ENCODE assay signal across 22 cellular contexts in genomic region chr6:165486183-165487137, GRCh38.
DNase-seq lines count a peak whose midpoint lies in the region; FAIRE-seq and TF ChIP-seq lines count a peak whose summit lies in the region.
"Had no signal": no experiment of that assay in that cellular context is flagged by ENCODE, and none has a peak within 500 bp of the region (broad histone marks: within the 10 kb centered on the region; RNA-seq: fewer than 3 reads in every experiment).

No MANE protein-coding gene starts in this region.

- no peak overlapping the region for H3K18ac ChIP-seq in H1 (ENCODE audit: extremely low read depth, low read length)

- H3K56ac ChIP-seq in H1 (replicated peaks; ENCODE audit: insufficient read length, low read depth, low read length): no peak overlapping the region

- no peak for DNase-seq in GM12892 (ENCODE audit: insufficient read length)
- DNase-seq in LHCN-M2 (ENCODE audit: low read depth): peak; percentile 73
- no peak for DNase-seq in H1 (ENCODE audit: low read depth in 1 of 2, low spot score in 2 of 2)
- DNase-seq in cerebellum (ENCODE audit: low spot score): no peak
- no peak for DNase-seq in activated CD4-positive, CD25-positive, alpha-beta regulatory T cell (lab: John Stamatoyannopoulos, UW)
- no peak for DNase-seq in NCI-H2029 (lab: John Stamatoyannopoulos, UW)
- DNase-seq: activated CD4-positive, alpha-beta T cell treated with anti-CD3 and anti-CD28 coated beads, Interleukin-2, amount 10 ng/mL, durations not matched to agents 24 days and 14 days; activated CD8-positive, alpha-beta memory T cell treated with anti-CD3 and anti-CD28 coated beads, Interleukin-2, amount 10 ng/mL, durations not matched to agents 7 days and 5 days; CD8-positive, alpha-beta memory T cell; foreskin keratinocyte; kidney; mammary epithelial cell; naive B cell; NCI-H2171 treated with DMSO at 0.1 percent for 48 hours; SHP77; stimulated activated naive CD4-positive, alpha-beta T cell treated with Interleukin-2 at 50 U/mL for 16 hours; thyroid gland had no signal

- 80% methylated on average over 22 of the region's 22 CpGs; no CpG with 5 or more reads in 1 of the 2 experiments for WGBS in H1 (ENCODE audit: extremely low coverage in 1 of 2, insufficient coverage in 1 of 2, insufficient read length in 1 of 2, insufficient replicate concordance in 2 of 2, low coverage in 1 of 2, low lambda C conversion rate in 2 of 2, missing lambda C conversion rate in 1 of 2), 2 experiments

- no peaks in the 10 kb centered on the region for H3K23me2 ChIP-seq in H1 (ENCODE audit: low read depth, low read length)

- no peaks in the 10 kb centered on the region for H3K27me3 ChIP-seq in H1 (replicated peaks in 1 of 4; ENCODE audit: control insufficient read depth in 3 of 4, extremely low read depth in 1 of 4, insufficient read depth in 3 of 4, low read length in 3 of 4)
- no peaks in the 10 kb centered on the region for H3K27me3 ChIP-seq in neuron (ENCODE audit: insufficient read depth, low read length)
- H3K27me3 ChIP-seq: body of pancreas, foreskin keratinocyte, thyroid gland had no signal

- H4K8ac ChIP-seq in H1 (ENCODE audit: extremely low read depth, insufficient read depth, low read length): no peak overlapping the region

- H3K36me3 ChIP-seq in H1 (ENCODE audit: control insufficient read depth in 2 of 4, insufficient read depth in 4 of 4, low read length in 3 of 4) (no peaks in the 10 kb centered on the region), neuron (ENCODE audit: insufficient read depth, low read length) (no peaks in the 10 kb centered on the region)
- H3K36me3 ChIP-seq: thyroid gland had no signal

- no peak overlapping the region for H4K91ac ChIP-seq in H1 (replicated peaks; ENCODE audit: insufficient read length, low read length)

- no peak for TF ChIP-seq CTCF in H1 (IDR thresholded peaks at IDR 0.05; ENCODE audit: control extremely low read depth in 1 of 3, insufficient read depth in 1 of 3, low read depth in 1 of 3, low read length in 3 of 3)

- no peaks in the 10 kb centered on the region for H3K79me1 ChIP-seq in H1 (ENCODE audit: low read depth, low read length)

- CTCF ChIA-PET in H1 (lab: Charles Lee; ENCODE audit: partially characterized antibody): no interaction called here

- H3K79me2 ChIP-seq in H1 (ENCODE audit: control insufficient read depth in 1 of 2, insufficient read depth in 2 of 2, low read length in 2 of 2): no peaks in the 10 kb centered on the region

- H3K14ac ChIP-seq in H1 (ENCODE audit: insufficient read length): no peak overlapping the region

- H2BK15ac ChIP-seq in H1 (ENCODE audit: low read length): no peak overlapping the region

- TF ChIP-seq POLR2A in GM12892 (IDR thresholded peaks at IDR 0.05; ENCODE audit: low read depth, low read length) (no peak), H1 (IDR thresholded peaks at IDR 0.05; ENCODE audit: control extremely low read depth in 1 of 2, low read depth in 2 of 2, low read length in 2 of 2) (no peak)

- H4K5ac ChIP-seq in H1 (ENCODE audit: insufficient read length, low read depth, low read length): no peak overlapping the region

- no peak overlapping the region for H3K4me2 ChIP-seq in H1 (ENCODE audit: insufficient read depth in 1 of 2, low read depth in 2 of 2, low read length in 2 of 2)

- no peak overlapping the region for H2BK20ac ChIP-seq in H1 (ENCODE audit: low read length)

- H3K9me3 ChIP-seq in H1 (ENCODE audit: insufficient read depth in 2 of 2, low read depth in 1 of 2, low read length in 1 of 2) (no peaks in the 10 kb centered on the region), neuron (ENCODE audit: low read length) (no peaks in the 10 kb centered on the region)
- H3K9me3 ChIP-seq: body of pancreas, thyroid gland had no signal

- peaks cover 0 to 8% (median under 1%) of the 10 kb centered on the region in 4 experiments; a peak in 2 of 7 replicates for H3K4me1 ChIP-seq in H1 (replicated peaks in 1 of 4; ENCODE audit: control insufficient read depth in 3 of 4, insufficient read depth in 4 of 4, low read length in 3 of 4)
- peaks cover 20% of the 10 kb centered on the region for H3K4me1 ChIP-seq in neuron (ENCODE audit: insufficient read depth, low read length)
- H3K4me1 ChIP-seq: foreskin keratinocyte had no signal

- H2AFZ ChIP-seq in H1 (ENCODE audit: low read length): no peak overlapping the region
- H2AFZ ChIP-seq in neuron (ENCODE audit: low read depth, low read length): no peak overlapping the region

- FAIRE-seq in GM12892 (lab: Jason Lieb, UNC) (peak; percentile 63), H1 (lab: Jason Lieb, UNC) (peak; percentile 82)
- FAIRE-seq: HepG2, kidney, TTC549 had no signal

- H3K9ac ChIP-seq in H1 (replicated peaks in 1 of 4; ENCODE audit: extremely low read depth in 1 of 4, low read depth in 3 of 4, low read length in 3 of 4): no peak overlapping the region

- no peak overlapping the region for H2BK120ac ChIP-seq in H1 (replicated peaks; ENCODE audit: low read depth, low read length)

- no peaks in the 10 kb centered on the region for H4K20me1 ChIP-seq in H1 (replicated peaks in 1 of 2; ENCODE audit: control insufficient read depth in 1 of 2, insufficient read depth in 2 of 2, low read length in 2 of 2)

- H2BK5ac ChIP-seq in H1 (ENCODE audit: low read depth, low read length): no peak overlapping the region

- no peak overlapping the region for H3K4ac ChIP-seq in H1 (replicated peaks; ENCODE audit: insufficient read length, low read depth, low read length)

- no peak overlapping the region for H3K27ac ChIP-seq in H1 (ENCODE audit: low read depth, low read length)
- H3K27ac ChIP-seq: body of pancreas, foreskin keratinocyte, skin epidermis, thyroid gland had no signal

- H3K23ac ChIP-seq in H1 (ENCODE audit: insufficient read length): no peak overlapping the region

- no peak overlapping the region for H3K4me3 ChIP-seq in H1 (ENCODE audit: extremely low read depth in 1 of 4, insufficient read depth in 2 of 4, low read depth in 3 of 4, low read length in 4 of 4)
- H3K4me3 ChIP-seq in neuron (ENCODE audit: low read length): peak overlapping the region; percentile 28
- H3K4me3 ChIP-seq: body of pancreas, skin epidermis, thyroid gland had no signal

- POLR2A ChIA-PET in H1 (lab: Charles Lee; ENCODE audit: partially characterized antibody): no interaction called here

- no peak for TF ChIP-seq RAD21 in H1 (IDR thresholded peaks at IDR 0.05 in 1 of 2, conservative IDR thresholded peaks at IDR 0.05 in 1 of 2; ENCODE audit: low read depth in 2 of 2, low read length in 2 of 2)

- no peak overlapping the region for H2BK12ac ChIP-seq in H1 (ENCODE audit: low read depth, low read length)

- no peak overlapping the region for H2AK5ac ChIP-seq in H1 (ENCODE audit: low read depth, low read length)

- TF ChIP-seq EP300 in H1 (IDR thresholded peaks at IDR 0.05; ENCODE audit: borderline replicate concordance in 1 of 2, low read depth in 2 of 2, low read length in 2 of 2): no peak

TF ChIP-seq in H1, 55 proteins besides CTCF, POLR2A, EP300 and RAD21:
- TF ChIP-seq USF2 (IDR thresholded peaks at IDR 0.05; ENCODE audit: low read length) (0 out of 2 replicates have a peak, but pooled peaks have one; percentile 30), BCL11A (IDR thresholded peaks at IDR 0.05; ENCODE audit: low read depth in 2 of 2, low read length in 2 of 2) (no peak), MAX (IDR thresholded peaks at IDR 0.05) (no peak)
